ENCODE assay signal across 1 cellular context in genomic region chr16:23901178-23902131, GRCh38.
A peak's percentile ranks its signal among the peaks of the same experiment; 100 is the strongest.
TF ChIP-seq lines count a peak whose summit lies in the region.

No MANE protein-coding gene starts in this region.

TF ChIP-seq in K562, 482 proteins besides CTCF, POLR2A, EP300 and RAD21 (continued from another document and continues in another):
- TF ChIP-seq CHD7 (IDR thresholded peaks at IDR 0.05; ENCODE audit: low read depth, low read length), result no peak
- TF ChIP-seq TRIM28 (IDR thresholded peaks at IDR 0.05), result no peak; the same call in 1 of the 2 replicates
- no peak for TF ChIP-seq KAT8 (IDR thresholded peaks at IDR 0.05; ENCODE audit: low read depth)
- no peak for TF ChIP-seq ZNF311 (CRISPR knock-in tag; IDR thresholded peaks at IDR 0.05)
- peak; percentile 93 for TF ChIP-seq SMAD4 (CRISPR knock-in tag; conservative IDR thresholded peaks at IDR 0.05)
- TF ChIP-seq ZNF232 (CRISPR knock-in tag; IDR thresholded peaks at IDR 0.05), result no peak
- TF ChIP-seq ZNF518B (CRISPR knock-in tag; IDR thresholded peaks at IDR 0.05), result no peak
- TF ChIP-seq RUNX1 (IDR thresholded peaks at IDR 0.05; ENCODE audit: low read depth), result peak; percentile 58; the same call in 1 of the 2 replicates
- no peak for TF ChIP-seq ZNF217 (CRISPR knock-in tag; IDR thresholded peaks at IDR 0.05)
- no peak for TF ChIP-seq SP2 (IDR thresholded peaks at IDR 0.05; ENCODE audit: extremely low read depth, low read depth, low read length, poor library complexity, severe bottlenecking)
- TF ChIP-seq MXI1 (IDR thresholded peaks at IDR 0.05; ENCODE audit: low read depth, low read length), result peak; percentile 50; the same call in 1 of the 2 replicates
- TF ChIP-seq MNT (conservative IDR thresholded peaks at IDR 0.05), result peak; percentile 66 to 75
- TF ChIP-seq TFE3 (CRISPR knock-in tag; IDR thresholded peaks at IDR 0.05), result no peak
- TF ChIP-seq HDAC6 (IDR thresholded peaks at IDR 0.05; ENCODE audit: low read depth, low read length), result no peak
- peak; percentile 99 for TF ChIP-seq DPF2 (IDR thresholded peaks at IDR 0.05)
- peak; percentile 83; the same call in 1 of the 2 replicates for TF ChIP-seq MTA3 (IDR thresholded peaks at IDR 0.05; ENCODE audit: borderline replicate concordance)
- no peak for TF ChIP-seq HMG20A (CRISPR knock-in tag; conservative IDR thresholded peaks at IDR 0.05)
- no peak for TF ChIP-seq TGIF2 (CRISPR knock-in tag; IDR thresholded peaks at IDR 0.05)
- peak in 1 of 2 experiments; percentile 99; a peak in 2 of 4 replicates for TF ChIP-seq ZMIZ1 (IDR thresholded peaks at IDR 0.05; ENCODE audit: low read depth in 2 of 2, low read length in 2 of 2)
- TF ChIP-seq UBTF (IDR thresholded peaks at IDR 0.05; ENCODE audit: borderline replicate concordance in 1 of 2, low read depth in 2 of 2, low read length in 2 of 2), result peak in 1 of 2 experiments; percentile 64; a peak in 1 of 4 replicates
- no peak for TF ChIP-seq ZBTB33 (CRISPR knock-in tag; IDR thresholded peaks at IDR 0.05)
- TF ChIP-seq ELK1 (CRISPR knock-in tag; IDR thresholded peaks at IDR 0.05), result no peak
- no peak for TF ChIP-seq ZNF354B (CRISPR knock-in tag; IDR thresholded peaks at IDR 0.05)
